17 cellular contexts compared by ENCODE assay signal in the genomic region with DNA sequence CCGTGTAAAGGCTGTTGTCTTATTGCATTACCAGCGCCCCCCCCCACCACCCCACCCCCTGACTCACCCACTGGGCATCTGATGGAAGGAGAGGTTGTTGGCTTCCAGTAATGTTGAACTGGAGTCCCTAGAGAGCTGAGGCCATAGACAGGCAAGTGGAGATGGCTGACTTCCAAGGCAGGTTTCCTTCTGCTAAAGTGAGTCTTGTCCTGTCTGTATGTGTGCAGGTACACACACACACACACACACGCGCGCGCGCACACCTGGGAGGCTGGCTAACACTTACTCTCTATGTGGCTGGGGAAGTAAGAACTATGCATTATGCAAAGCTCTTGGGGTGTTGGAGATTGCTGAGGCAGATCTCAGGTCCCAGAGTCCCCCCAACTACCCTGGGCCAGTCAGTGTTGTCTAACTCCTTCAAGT. TPM values are rescaled to one million over a fixed set of nuclear protein-coding genes. Genes with fewer than 3 reads are reported as not detected.
DNase-seq lines count a peak whose midpoint lies in the region; ATAC-seq and TF ChIP-seq lines count a peak whose summit lies in the region.
"Had no signal": no experiment of that assay in that cellular context is flagged by ENCODE, and none has a peak within 500 bp of the region (broad histone marks: within the 10 kb centered on the region; RNA-seq: fewer than 3 reads in every experiment).

No MANE protein-coding gene starts in this region.

- POLR2A ChIA-PET in SK-N-SH (lab: Yijun Ruan, JAX): no interaction called here
- POLR2A ChIA-PET in activated CD4-positive, alpha-beta memory T cell treated with anti-CD3 and anti-CD28 coated beads, Interleukin-2, amount 10 ng/mL, durations not matched to agents 7 days and 5 days (lab: Charles Lee): no interaction called here

- no peaks in the 10 kb centered on the region for H3K36me3 Mint-ChIP-seq in activated CD4-positive, alpha-beta memory T cell treated with anti-CD3 and anti-CD28 coated beads, Interleukin-2, amount 10 ng/mL, durations not matched to agents 7 days and 5 days (ENCODE audit: low read depth)
- H3K36me3 Mint-ChIP-seq: activated CD4-positive, alpha-beta memory T cell treated with anti-CD3 and anti-CD28 coated beads for 36 hours; activated naive CD4-positive, alpha-beta T cell treated with anti-CD3 and anti-CD28 coated beads, Interleukin-2, amount 50 U/mL, for 24 hours had no signal

- 0 out of 2 replicates have a peak overlapping the region, but pooled peaks have one; percentile 77 for H3K4me2 ChIP-seq in SK-N-SH
- H3K4me2 ChIP-seq: GM23338 had no signal

- in situ Hi-C loops in G401 (cut with HindIII; ENCODE audit: low sequenced_read_pairs): no loop called here

- TF ChIP-seq RAD21 in SK-N-SH (IDR thresholded peaks at IDR 0.05; ENCODE audit: low read length): no peak

- no peak for ATAC-seq in GM19023 (IDR thresholded peaks at IDR 0.05; ENCODE audit: unreplicated experiment)

- no peaks in the 10 kb centered on the region for H3K9me3 Mint-ChIP-seq in activated CD4-positive, alpha-beta memory T cell treated with anti-CD3 and anti-CD28 coated beads, Interleukin-2, amount 10 ng/mL, durations not matched to agents 7 days and 5 days
- H3K9me3 Mint-ChIP-seq: activated CD4-positive, alpha-beta memory T cell treated with anti-CD3 and anti-CD28 coated beads for 36 hours; activated naive CD4-positive, alpha-beta T cell treated with anti-CD3 and anti-CD28 coated beads, Interleukin-2, amount 50 U/mL, for 24 hours; GM23338; T-helper 1 cell treated with Interleukin-12 subunit alpha and Interleukin-12 subunit beta and Interleukin-4 antibody, amounts not matched to agents 30 μg/mL and 1 μg/mL, for 36 hours had no signal

- H3K27me3 Mint-ChIP-seq in activated CD4-positive, alpha-beta memory T cell treated with anti-CD3 and anti-CD28 coated beads, Interleukin-2, amount 10 ng/mL, durations not matched to agents 7 days and 5 days: peaks cover 20% of the 10 kb centered on the region

- DNase-seq in AG08395 (ENCODE audit: low spot score) (peak; percentile 82), G401 (ENCODE audit: low spot score) (peak; percentile 12), SK-N-SH (no peak), kidney tubule cell (ENCODE audit: low spot score) (peak; percentile 62), NCI-H446 treated with DMSO at 0.1 percent for 48 hours (lab: John Stamatoyannopoulos, UW) (no peak), retina (no peak)
- no peak for DNase-seq in activated CD4-positive, alpha-beta memory T cell treated with anti-CD3 and anti-CD28 coated beads, Interleukin-2, amount 10 ng/mL, durations not matched to agents 7 days and 5 days
- DNase-seq: activated CD4-positive, alpha-beta memory T cell treated with anti-CD3 and anti-CD28 coated beads for 36 hours; dermis blood vessel endothelial cell; stimulated activated CD4-positive, alpha-beta T cell treated with anti-CD3 and anti-CD28 coated beads, Interleukin-2, amount 100 ng/mL, for 48 hours; stimulated activated naive CD4-positive, alpha-beta T cell had no signal

- H3K4me1 Mint-ChIP-seq in activated CD4-positive, alpha-beta memory T cell treated with anti-CD3 and anti-CD28 coated beads, Interleukin-2, amount 10 ng/mL, durations not matched to agents 7 days and 5 days: no peaks in the 10 kb centered on the region
- H3K4me1 Mint-ChIP-seq: activated naive CD4-positive, alpha-beta T cell treated with anti-CD3 and anti-CD28 coated beads, Interleukin-2, amount 50 U/mL, for 24 hours had no signal

- H3K4me3 ChIP-seq in SK-N-SH (ENCODE audit: low read depth in 2 of 2, low read length in 1 of 2): no peak overlapping the region
- H3K4me3 ChIP-seq: lung had no signal

- peaks cover 3% of the 10 kb centered on the region for H3F3A ChIP-seq in SK-N-SH (replicated peaks; ENCODE audit: insufficient read depth)

- H3K36me3 ChIP-seq in SK-N-SH (replicated peaks in 1 of 2; ENCODE audit: control insufficient read depth in 1 of 2, insufficient read depth in 2 of 2, low read length in 1 of 2): no peaks in the 10 kb centered on the region
- H3K36me3 ChIP-seq: pancreas had no signal

- H2AFZ ChIP-seq in SK-N-SH (ENCODE audit: low read depth): no peak overlapping the region
- H2AFZ ChIP-seq: GM23338 had no signal

- no peak overlapping the region for H3K27ac Mint-ChIP-seq in activated CD4-positive, alpha-beta memory T cell treated with anti-CD3 and anti-CD28 coated beads, Interleukin-2, amount 10 ng/mL, durations not matched to agents 7 days and 5 days
- H3K27ac Mint-ChIP-seq: activated CD4-positive, alpha-beta memory T cell treated with anti-CD3 and anti-CD28 coated beads for 36 hours; activated naive CD4-positive, alpha-beta T cell treated with anti-CD3 and anti-CD28 coated beads, Interleukin-2, amount 50 U/mL, for 24 hours; GM23338; T-helper 1 cell treated with Interleukin-12 subunit alpha and Interleukin-12 subunit beta and Interleukin-4 antibody, amounts not matched to agents 30 μg/mL and 1 μg/mL, for 36 hours had no signal

- no peaks in the 10 kb centered on the region for H3K27me3 ChIP-seq in SK-N-SH (ENCODE audit: insufficient read depth)
- H3K27me3 ChIP-seq: pancreas had no signal

- CTCF ChIA-PET in SK-N-SH (lab: Yijun Ruan, JAX): interaction anchor here (2.8 kb wide), 1 partner anchor 51 kb away, joined by 12 read pairs; no protein-coding TSS in a partner anchor
- CTCF ChIA-PET in activated CD4-positive, alpha-beta memory T cell treated with anti-CD3 and anti-CD28 coated beads, Interleukin-2, amount 10 ng/mL, durations not matched to agents 7 days and 5 days (lab: Charles Lee): no interaction called here

- H3K9me3 ChIP-seq in SK-N-SH: no peaks in the 10 kb centered on the region
- H3K9me3 ChIP-seq: pancreas had no signal

- H3K9ac ChIP-seq in SK-N-SH: no peak overlapping the region

- H3K4me3 Mint-ChIP-seq in activated CD4-positive, alpha-beta memory T cell treated with anti-CD3 and anti-CD28 coated beads, Interleukin-2, amount 10 ng/mL, durations not matched to agents 7 days and 5 days: no peak overlapping the region
- H3K4me3 Mint-ChIP-seq: activated CD4-positive, alpha-beta memory T cell treated with anti-CD3 and anti-CD28 coated beads for 36 hours; activated naive CD4-positive, alpha-beta T cell treated with anti-CD3 and anti-CD28 coated beads, Interleukin-2, amount 50 U/mL, for 24 hours; GM23338; T-helper 1 cell treated with Interleukin-12 subunit alpha and Interleukin-12 subunit beta and Interleukin-4 antibody, amounts not matched to agents 30 μg/mL and 1 μg/mL, for 36 hours had no signal

- no peaks in the 10 kb centered on the region for H4K20me1 ChIP-seq in SK-N-SH (ENCODE audit: insufficient read depth)

- 64% methylated on average over 7 of the region's 7 CpGs for WGBS in SK-N-SH (ENCODE audit: low lambda C conversion rate)

- TF ChIP-seq CTCF in SK-N-SH (IDR thresholded peaks at IDR 0.05): no peak

- peak overlapping the region in 1 of 2 experiments; percentile 40; a peak in 1 of 4 replicates for H3K27ac ChIP-seq in SK-N-SH (ENCODE audit: low read depth in 2 of 2, low read length in 1 of 2)
- H3K27ac ChIP-seq: pancreas had no signal

- no peaks in the 10 kb centered on the region for H3K9me2 ChIP-seq in SK-N-SH

- TF ChIP-seq EP300 in SK-N-SH (IDR thresholded peaks at IDR 0.05; ENCODE audit: borderline replicate concordance in 1 of 2, low read depth in 1 of 2, low read length in 1 of 2): no peak

- peaks cover 5 to 12% of the 10 kb centered on the region in 2 experiments; a peak in 1 of 4 replicates for H3K4me1 ChIP-seq in SK-N-SH (ENCODE audit: control insufficient read depth in 1 of 2, insufficient read depth in 2 of 2, low read depth in 1 of 2, low read length in 1 of 2)

- peaks cover 6% of the 10 kb centered on the region; the same call in 1 of the 2 replicates for H3K79me2 ChIP-seq in SK-N-SH (ENCODE audit: insufficient read depth)

TF ChIP-seq in SK-N-SH, 30 proteins besides CTCF, POLR2A, EP300 and RAD21:
- TF ChIP-seq JUND (IDR thresholded peaks at IDR 0.05) (0 out of 2 replicates have a peak, but pooled peaks have one; percentile 4), FOXJ3 (CRISPR knock-in tag; IDR thresholded peaks at IDR 0.05) (no peak), FOSL2 (IDR thresholded peaks at IDR 0.05; ENCODE audit: borderline replicate concordance, low read depth) (peak; percentile 40; the same call in 1 of the 2 replicates), NFIC (IDR thresholded peaks at IDR 0.05; ENCODE audit: borderline replicate concordance) (0 out of 2 replicates have a peak, but pooled peaks have one; percentile 30)
TF ChIP-seq in SK-N-SH: peak in this region for 3.

RNA-seq across cellular contexts. Expression of a gene that starts 1.6 kb away (rescaled TPM):
- not detected in 2 replicates for total RNA-seq in G401 (2014; rRNA removed; shearing (Covaris generic))
- 1.9 and 2.4 TPM in 2 replicates for polyA plus RNA-seq in SK-N-SH (2012; rRNA removed)
- 1.2 and 1.4 TPM in 2 replicates for polyA plus RNA-seq in SK-N-SH (2012; cell fraction: cytosol; rRNA removed)
- polyA plus RNA-seq in SK-N-SH (2012; cell fraction: nucleus; rRNA removed): 3.1 and 3.3 TPM in 2 replicates
- total RNA-seq in activated CD4-positive, alpha-beta memory T cell treated with anti-CD3 and anti-CD28 coated beads, Interleukin-2, amount 10 ng/mL, durations not matched to agents 7 days and 5 days: not detected
- total RNA-seq: activated CD4-positive, alpha-beta memory T cell treated with anti-CD3 and anti-CD28 coated beads for 36 hours; dermis blood vessel endothelial cell; GM23338 had no signal
- polyA plus RNA-seq: GM23338 had no signal

Comparison
In these comparisons a context has a peak if more than half of its experiments do, and no peak if none do; other contexts are left out.
1. DNase-seq: peak in AG08395 (single experiment), G401 (single experiment) and kidney tubule cell (single experiment); none in SK-N-SH (single experiment), NCI-H446 treated with DMSO at 0.1 percent for 48 hours (single experiment), activated CD4-positive, alpha-beta memory T cell treated with anti-CD3 and anti-CD28 coated beads, Interleukin-2, amount 10 ng/mL, durations not matched to agents 7 days and 5 days (single experiment) and retina (single experiment).